Comparison of ENCODE assay signal across 16 cellular contexts in genomic region chr1:222588135-222588534, GRCh38. TPM values are rescaled to one million over a fixed set of nuclear protein-coding genes. Genes with fewer than 3 reads are reported as not detected.
DNase-seq lines count a peak whose midpoint lies in the region; ATAC-seq, FAIRE-seq and TF ChIP-seq lines count a peak whose summit lies in the region.
"Had no signal": no experiment of that assay in that cellular context is flagged by ENCODE, and none has a peak within 500 bp of the region (broad histone marks: within the 10 kb centered on the region; RNA-seq: fewer than 3 reads in every experiment).

No MANE protein-coding gene starts in this region.

- peaks cover 37% of the 10 kb centered on the region for H3K4me1 Mint-ChIP-seq in activated T-helper 1 cell treated with anti-CD3 and anti-CD28 coated beads, Interleukin-12 subunit alpha, Interleukin-12 subunit beta, Interleukin-2, Interleukin-4 antibody, amounts not matched to agents 30 ng/mL and 10 ng/mL and 1 ng/mL, durations not matched to agents 14 hours and 24 hours and 36 hours (ENCODE audit: low read depth)
- peaks cover 34% of the 10 kb centered on the region for H3K4me1 Mint-ChIP-seq in memory B cell

- no peak for ATAC-seq in memory B cell (ENCODE audit: low read depth)
- no peak for ATAC-seq in GM21515 (IDR thresholded peaks at IDR 0.05; ENCODE audit: unreplicated experiment)
- ATAC-seq: activated CD4-positive, CD25-positive, alpha-beta regulatory T cell treated with anti-CD3 and anti-CD28 coated beads, Interleukin-2, amount 50 U/mL, for 24 hours; gastroesophageal sphincter; pancreas had no signal

- DNase-seq in AG10803 (ENCODE audit: low read depth), result peak; percentile 25
- peak; percentile 3 for DNase-seq in EH (ENCODE audit: low read depth)
- DNase-seq in activated T-helper 1 cell treated with anti-CD3 and anti-CD28 coated beads, Interleukin-12 subunit alpha, Interleukin-12 subunit beta, Interleukin-2, Interleukin-4 antibody, amounts not matched to agents 30 ng/mL and 10 ng/mL and 1 ng/mL, durations not matched to agents 14 hours and 24 hours and 36 hours (ENCODE audit: low spot score), result no peak
- no peak for DNase-seq in memory B cell (ENCODE audit: low spot score in 2 of 2)
- DNase-seq in OCI-M2 (lab: John Stamatoyannopoulos, UW; ENCODE audit: unreplicated experiment), result no peak
- no peak for DNase-seq in NCI-H82 treated with DMSO at 0.1 percent for 48 hours (lab: John Stamatoyannopoulos, UW; ENCODE audit: unreplicated experiment)
- no peak for DNase-seq in D721Med (ENCODE audit: insufficient read length, low spot score)
- DNase-seq: dermis blood vessel endothelial cell; NCI-H1048; NCI-H526 treated with DMSO at 0.1 percent for 48 hours; pancreas; stimulated activated CD4-positive, alpha-beta T cell treated with anti-CD3 and anti-CD28 coated beads, Interleukin-4, amount 100 ng/mL, for 4 hours had no signal

- peak overlapping the region; percentile 45 for H3K4me3 Mint-ChIP-seq in activated T-helper 1 cell treated with anti-CD3 and anti-CD28 coated beads, Interleukin-12 subunit alpha, Interleukin-12 subunit beta, Interleukin-2, Interleukin-4 antibody, amounts not matched to agents 30 ng/mL and 10 ng/mL and 1 ng/mL, durations not matched to agents 14 hours and 24 hours and 36 hours
- H3K4me3 Mint-ChIP-seq in memory B cell, result peak overlapping the region; percentile 94

- H3K27ac Mint-ChIP-seq in activated T-helper 1 cell treated with anti-CD3 and anti-CD28 coated beads, Interleukin-12 subunit alpha, Interleukin-12 subunit beta, Interleukin-2, Interleukin-4 antibody, amounts not matched to agents 30 ng/mL and 10 ng/mL and 1 ng/mL, durations not matched to agents 14 hours and 24 hours and 36 hours, result no peak overlapping the region
- peak overlapping the region; percentile 75 for H3K27ac Mint-ChIP-seq in memory B cell

- no peak for FAIRE-seq in D721Med (lab: Jason Lieb, UNC)
- FAIRE-seq: pancreas had no signal

- TF ChIP-seq CTCF in AG10803 (conservative IDR thresholded peaks at IDR 0.05; ENCODE audit: low read length) (no peak), D721Med (IDR thresholded peaks at IDR 0.05; ENCODE audit: insufficient read depth, missing control alignments) (no peak)

- H3K27me3 Mint-ChIP-seq in activated T-helper 1 cell treated with anti-CD3 and anti-CD28 coated beads, Interleukin-12 subunit alpha, Interleukin-12 subunit beta, Interleukin-2, Interleukin-4 antibody, amounts not matched to agents 30 ng/mL and 10 ng/mL and 1 ng/mL, durations not matched to agents 14 hours and 24 hours and 36 hours (ENCODE audit: insufficient read depth), result peaks cover 6% of the 10 kb centered on the region
- H3K27me3 Mint-ChIP-seq in memory B cell, result no peaks in the 10 kb centered on the region

- H3K4me3 ChIP-seq in AG10803 (ENCODE audit: low read length), result no peak overlapping the region

- no peaks in the 10 kb centered on the region for H3K9me3 Mint-ChIP-seq in activated T-helper 1 cell treated with anti-CD3 and anti-CD28 coated beads, Interleukin-12 subunit alpha, Interleukin-12 subunit beta, Interleukin-2, Interleukin-4 antibody, amounts not matched to agents 30 ng/mL and 10 ng/mL and 1 ng/mL, durations not matched to agents 14 hours and 24 hours and 36 hours
- no peaks in the 10 kb centered on the region for H3K9me3 Mint-ChIP-seq in memory B cell

- intact Hi-C loops in activated T-helper 1 cell treated with anti-CD3 and anti-CD28 coated beads, Interleukin-12 subunit alpha, Interleukin-12 subunit beta, Interleukin-2, Interleukin-4 antibody, amounts not matched to agents 30 ng/mL and 10 ng/mL and 1 ng/mL, durations not matched to agents 14 hours and 24 hours and 36 hours (cut with micrococcal nuclease), result loop anchor here (2.0 to 5.0 kb wide), 3 partner anchors 123 to 1151 kb away; partner anchors contain the start of genes AIDA and BROX

- H3K36me3 Mint-ChIP-seq in activated T-helper 1 cell treated with anti-CD3 and anti-CD28 coated beads, Interleukin-12 subunit alpha, Interleukin-12 subunit beta, Interleukin-2, Interleukin-4 antibody, amounts not matched to agents 30 ng/mL and 10 ng/mL and 1 ng/mL, durations not matched to agents 14 hours and 24 hours and 36 hours (ENCODE audit: low read depth), result peaks cover 26% of the 10 kb centered on the region
- peaks cover 19% of the 10 kb centered on the region for H3K36me3 Mint-ChIP-seq in memory B cell

RNA-seq across cellular contexts. Expression of gene TAF1A, which starts 1.6 kb away (rescaled TPM):
- total RNA-seq in activated T-helper 1 cell treated with anti-CD3 and anti-CD28 coated beads, Interleukin-12 subunit alpha, Interleukin-12 subunit beta, Interleukin-2, Interleukin-4 antibody, amounts not matched to agents 30 ng/mL and 10 ng/mL and 1 ng/mL, durations not matched to agents 14 hours and 24 hours and 36 hours, result 19.2 and 19.7 TPM in 2 replicates

RNA-seq across cellular contexts. Expression of gene MIA3, which starts 29.8 kb away (rescaled TPM):
- total RNA-seq in activated T-helper 1 cell treated with anti-CD3 and anti-CD28 coated beads, Interleukin-12 subunit alpha, Interleukin-12 subunit beta, Interleukin-2, Interleukin-4 antibody, amounts not matched to agents 30 ng/mL and 10 ng/mL and 1 ng/mL, durations not matched to agents 14 hours and 24 hours and 36 hours, result 42.7 and 42.8 TPM in 2 replicates

RNA-seq across cellular contexts. Expression of gene HHIPL2, which starts 40.2 kb away (rescaled TPM):
- 0.16 and 0.91 TPM in 2 replicates for total RNA-seq in activated T-helper 1 cell treated with anti-CD3 and anti-CD28 coated beads, Interleukin-12 subunit alpha, Interleukin-12 subunit beta, Interleukin-2, Interleukin-4 antibody, amounts not matched to agents 30 ng/mL and 10 ng/mL and 1 ng/mL, durations not matched to agents 14 hours and 24 hours and 36 hours
- total RNA-seq: dermis blood vessel endothelial cell, gastroesophageal sphincter, SK-MEL-5 had no signal

Comparison
In these comparisons a context has a peak if more than half of its experiments do, and no peak if none do; other contexts are left out.
1. DNase-seq: peak in AG10803 (single experiment) and EH (single experiment); none in activated T-helper 1 cell treated with anti-CD3 and anti-CD28 coated beads, Interleukin-12 subunit alpha, Interleukin-12 subunit beta, Interleukin-2, Interleukin-4 antibody, amounts not matched to agents 30 ng/mL and 10 ng/mL and 1 ng/mL, durations not matched to agents 14 hours and 24 hours and 36 hours (single experiment), memory B cell (0 of 2), OCI-M2 (single experiment), NCI-H82 treated with DMSO at 0.1 percent for 48 hours (single experiment) and D721Med (single experiment).